25 cellular contexts compared by ENCODE assay signal in the genomic region with DNA sequence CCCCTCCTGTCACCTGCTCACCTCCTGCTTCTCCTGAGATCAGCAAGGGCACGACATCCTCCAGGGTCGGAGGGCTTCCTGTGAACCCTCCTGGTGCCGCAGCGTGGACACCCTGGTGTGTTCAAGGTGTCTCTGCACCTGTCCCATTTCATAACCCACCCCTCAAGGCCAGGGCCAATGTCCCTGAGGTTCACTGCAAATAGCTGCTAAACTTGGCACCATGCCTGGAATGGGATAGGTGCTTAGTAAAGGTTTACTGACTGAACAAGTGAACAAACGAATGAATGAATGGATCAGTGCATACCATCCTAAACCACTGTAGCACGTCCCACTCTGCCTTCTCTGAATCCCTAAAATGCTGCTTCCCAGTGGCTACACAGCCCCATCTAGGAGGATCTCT. TPM values are rescaled to one million over a fixed set of nuclear protein-coding genes. Genes with fewer than 3 reads are reported as not detected.
DNase-seq lines count a peak whose midpoint lies in the region; ATAC-seq, FAIRE-seq and TF ChIP-seq lines count a peak whose summit lies in the region.
"Had no signal": no experiment of that assay in that cellular context is flagged by ENCODE, and none has a peak within 500 bp of the region (broad histone marks: within the 10 kb centered on the region; RNA-seq: fewer than 3 reads in every experiment).

No MANE protein-coding gene starts in this region.

- H3K4ac ChIP-seq in H9 (ENCODE audit: low read depth, low read length) = no peak overlapping the region

- peak overlapping the region; percentile 34; the same call in 1 of the 2 replicates for H3K14ac ChIP-seq in H9 (ENCODE audit: insufficient read depth, low read length)

- H2BK20ac ChIP-seq in H9 (ENCODE audit: low read depth, low read length, poor library complexity, severe bottlenecking) = no peak overlapping the region

- FAIRE-seq in HTR-8/SVneo (lab: Jason Lieb, UNC) (peak; percentile 16), HepG2 (lab: Jason Lieb, UNC) (no peak), GM12892 (lab: Jason Lieb, UNC) (no peak)
- FAIRE-seq: GM12878, RCC 7860 had no signal

- H3K4me1 Mint-ChIP-seq in H9 = peaks cover 25 to 27% of the 10 kb centered on the region in 2 experiments

- no peak overlapping the region for H4K5ac ChIP-seq in H9 (ENCODE audit: insufficient read length, low read depth, low read length)

- H3K27me3 Mint-ChIP-seq in H9 (ENCODE audit: low read depth) = peaks cover 6% of the 10 kb centered on the region
- H3K27me3 Mint-ChIP-seq: IgD-negative memory B cell had no signal

- no peak for TF ChIP-seq CTCF in H9 (conservative IDR thresholded peaks at IDR 0.05)
- no peak for TF ChIP-seq CTCF in body of pancreas (IDR thresholded peaks at IDR 0.05)
- TF ChIP-seq CTCF in HepG2 (CRISPR knock-in tag; IDR thresholded peaks at IDR 0.05) = no peak

- no peak overlapping the region for H2BK5ac ChIP-seq in H9 (ENCODE audit: insufficient read length, low read length)

- no peak overlapping the region for H4K8ac ChIP-seq in H9 (replicated peaks; ENCODE audit: insufficient read length, low read depth, low read length)

- no peak for DNase-seq in H9
- DNase-seq in HTR-8/SVneo (ENCODE audit: insufficient read length, low spot score) = no peak
- peak in 3 of 4 donors; percentile 21 to 48 (median 36) for DNase-seq in body of pancreas
- peak; percentile 61 for DNase-seq in HepG2 (ENCODE audit: low spot score)
- no peak for DNase-seq in pons (ENCODE audit: low spot score)
- DNase-seq in NCI-H446 (lab: John Stamatoyannopoulos, UW) = no peak
- DNase-seq in GM12892 (ENCODE audit: insufficient read length) = no peak
- DNase-seq: ACHN; CD4-positive, alpha-beta T cell; COR-L47; DND-41; Kasumi-1; NCI-H1417 treated with DMSO at 0.1 percent for 48 hours; NCI-H187; NCI-H2107; NCI-H510A treated with DMSO at 0.1 percent for 48 hours had no signal

- no peaks in the 10 kb centered on the region for H3K36me3 Mint-ChIP-seq in H9 (ENCODE audit: insufficient read depth in 1 of 3, low read depth in 3 of 3)

- H2BK120ac ChIP-seq in H9 (ENCODE audit: low read depth, low read length, poor library complexity, severe bottlenecking) = no peak overlapping the region

- H3K4me1 ChIP-seq in H9 (ENCODE audit: insufficient read depth, low read length) (0 out of 2 replicates have a peak, but pooled peaks cover 4% of the 10 kb centered on the region), body of pancreas (peaks cover 24% of the 10 kb centered on the region), HepG2 (ENCODE audit: insufficient read depth, low read length) (peaks cover 10% of the 10 kb centered on the region; the same call in 1 of the 2 replicates)
- H3K4me1 ChIP-seq: HAP-1, SJSA1 had no signal

- no peaks in the 10 kb centered on the region for H3K79me1 ChIP-seq in H9 (ENCODE audit: insufficient read depth, low read depth, low read length, poor library complexity, severe bottlenecking)

- H3K79me2 ChIP-seq in H9 (ENCODE audit: insufficient read depth, low read length) (no peaks in the 10 kb centered on the region), HepG2 (ENCODE audit: insufficient read depth, low read length) (no peaks in the 10 kb centered on the region)

- no TSS peak for BruUV-seq in HepG2 (replicated peaks; lab: Mats Ljungman, UMichigan)

- peak overlapping the region in 1 of 3 experiments; percentile 25; a peak in 1 of 7 replicates for H3K27ac Mint-ChIP-seq in H9
- H3K27ac Mint-ChIP-seq: CD4-positive, alpha-beta T cell had no signal

- no peaks in the 10 kb centered on the region for H3K23me2 ChIP-seq in H9 (ENCODE audit: insufficient read length, low read depth, low read length, poor library complexity, severe bottlenecking)

- H3K9me3 Mint-ChIP-seq in H9 = no peaks in the 10 kb centered on the region; a peak in 1 of 5 replicates
- H3K9me3 Mint-ChIP-seq: CD4-positive, alpha-beta T cell; IgD-negative memory B cell had no signal

- no peak overlapping the region for H2AFZ ChIP-seq in H9 (ENCODE audit: low read length)
- H2AFZ ChIP-seq in HepG2 (ENCODE audit: low read length) = no peak overlapping the region

- H2BK12ac ChIP-seq in H9 (ENCODE audit: insufficient read length, low read depth, low read length) = no peak overlapping the region

- CTCF ChIA-PET in HepG2 (lab: Yijun Ruan, JAX; ENCODE audit: low intra/inter-chr PET ratio, low total read pairs) = no interaction called here

- WGBS in H9 (ENCODE audit: extremely low coverage, insufficient read length, low lambda C conversion rate) = no CpG with 5 or more reads among the region's 6 CpGs
- 38 to 39% methylated on average over 6 of the region's 6 CpGs for WGBS in body of pancreas, 2 donors
- WGBS in HepG2 (ENCODE audit: low lambda C conversion rate) = 64% methylated on average over 6 of the region's 6 CpGs

- TF ChIP-seq RAD21 in HepG2 (CRISPR knock-in tag; IDR thresholded peaks at IDR 0.05) = no peak

- no peak for ATAC-seq in body of pancreas
- peak; percentile 16; the same call in 1 of the 3 replicates for ATAC-seq in HepG2
- no peak for ATAC-seq in HG02870 (IDR thresholded peaks at IDR 0.05; ENCODE audit: unreplicated experiment)
- ATAC-seq: Right ventricle myocardium inferior had no signal

- H4K91ac ChIP-seq in H9 (ENCODE audit: insufficient read length, low read depth, low read length) = no peak overlapping the region

- intact Hi-C loops in body of pancreas (cut with DNase I) = no loop called here
- intact Hi-C loops in HepG2 (cut with micrococcal nuclease; ENCODE audit: unreplicated experiment) = no loop called here

- no peak overlapping the region; a peak in 1 of 5 replicates for H3K4me3 Mint-ChIP-seq in H9
- H3K4me3 Mint-ChIP-seq: CD4-positive, alpha-beta T cell; IgD-negative memory B cell had no signal

- no peak overlapping the region for H3K27ac ChIP-seq in H9 (ENCODE audit: insufficient read length, low read depth, low read length)
- H3K27ac ChIP-seq in body of pancreas = no peak overlapping the region
- H3K27ac ChIP-seq in HepG2 (ENCODE audit: extremely low read length, insufficient read depth, low read length) = no peak overlapping the region
- H3K27ac ChIP-seq: BLaER1, SJSA1 had no signal

- no peak overlapping the region for H3K4me2 ChIP-seq in H9 (ENCODE audit: insufficient read depth, insufficient read length, low read length)
- H3K4me2 ChIP-seq in HepG2 (ENCODE audit: low read depth, low read length) = no peak overlapping the region
- H3K4me2 ChIP-seq: BLaER1 had no signal

- H3K18ac ChIP-seq in H9 (ENCODE audit: insufficient read length, low read depth, low read length) = no peak overlapping the region

- H3T11ph ChIP-seq in H9 (ENCODE audit: low read length) = no peak overlapping the region

- H2AK5ac ChIP-seq in H9 (ENCODE audit: insufficient read length, low read length) = no peak overlapping the region

- TF ChIP-seq EP300 in HepG2 (IDR thresholded peaks at IDR 0.05; ENCODE audit: low read depth in 2 of 2, low read length in 2 of 2) = no peak
- TF ChIP-seq EP300 in HepG2 (CRISPR knock-in tag; IDR thresholded peaks at IDR 0.05; ENCODE audit: borderline replicate concordance) = no peak

- no peak overlapping the region for H3K23ac ChIP-seq in H9 (ENCODE audit: insufficient read length, low read depth, low read length)

- no peak overlapping the region for H2BK15ac ChIP-seq in H9 (ENCODE audit: low read depth, low read length)

- TF ChIP-seq POLR2A in body of pancreas (IDR thresholded peaks at IDR 0.05) = no peak
- no peak for TF ChIP-seq POLR2A in HepG2 (IDR thresholded peaks at IDR 0.05; ENCODE audit: insufficient read depth in 1 of 2, low read depth in 2 of 2, low read length in 2 of 2)
- TF ChIP-seq POLR2A in GM12892 (IDR thresholded peaks at IDR 0.05; ENCODE audit: low read depth, low read length) = no peak

- POLR2A ChIA-PET in HepG2 (lab: Yijun Ruan, JAX) = no interaction called here

- H3K56ac ChIP-seq in H9 (ENCODE audit: insufficient read length, low read depth, low read length) = no peak overlapping the region

- H3K9ac ChIP-seq in H9 (ENCODE audit: extremely low read depth, insufficient read length, low read length) (no peak overlapping the region), HepG2 (ENCODE audit: insufficient read depth, low read depth, low read length) (no peak overlapping the region)
- H3K9ac ChIP-seq: BLaER1 had no signal

- H4K20me1 ChIP-seq in H9 (ENCODE audit: control insufficient read depth, insufficient read depth, insufficient read length) (no peaks in the 10 kb centered on the region), HepG2 (ENCODE audit: insufficient read depth, low read length) (no peaks in the 10 kb centered on the region)
- H4K20me1 ChIP-seq: BLaER1 had no signal

- H3K36me3 ChIP-seq in body of pancreas (replicated peaks in 1 of 2; ENCODE audit: insufficient read depth in 1 of 2, low read depth in 2 of 2) (no peaks in the 10 kb centered on the region), HepG2 (replicated peaks in 1 of 2; ENCODE audit: control insufficient read depth in 1 of 2, insufficient read depth in 2 of 2, low read length in 2 of 2) (no peaks in the 10 kb centered on the region)
- H3K36me3 ChIP-seq: BLaER1, HAP-1, SJSA1 had no signal

- H3K9me3 ChIP-seq in H9 (ENCODE audit: control insufficient read depth, low read depth, low read length) = no peaks in the 10 kb centered on the region
- H3K9me3 ChIP-seq in body of pancreas = no peaks in the 10 kb centered on the region
- H3K9me3 ChIP-seq in HepG2 (ENCODE audit: low read length) = no peaks in the 10 kb centered on the region
- H3K9me3 ChIP-seq: BLaER1, HAP-1, SJSA1 had no signal

- no peaks in the 10 kb centered on the region for H3K27me3 ChIP-seq in H9 (ENCODE audit: insufficient read depth, low read length)
- H3K27me3 ChIP-seq in body of pancreas = no peaks in the 10 kb centered on the region
- no peaks in the 10 kb centered on the region for H3K27me3 ChIP-seq in HepG2 (ENCODE audit: control insufficient read depth in 1 of 2, insufficient read depth in 2 of 2, low read length in 2 of 2)
- H3K27me3 ChIP-seq: BLaER1, SJSA1 had no signal

- H3K4me3 ChIP-seq in body of pancreas = no peak overlapping the region
- H3K4me3 ChIP-seq in HepG2 (replicated peaks in 1 of 3; ENCODE audit: insufficient read depth in 1 of 3, low read depth in 2 of 3, low read length in 3 of 3) = no peak overlapping the region
- H3K4me3 ChIP-seq: BLaER1, GM12878, HAP-1, SJSA1 had no signal

- in situ Hi-C loops in HepG2 (cut with HindIII; ENCODE audit: extremely low pct_ligation_motif_present, low pct_unique_long_range_greater_than_20kb) = no loop called here

RNA-seq across cellular contexts. Expression of gene SIRPA, which starts 35.0 kb away (rescaled TPM):
- total RNA-seq in H9 (2021) (5.8 and 6.0 TPM in 2 replicates), body of pancreas (10 to 100 TPM; 15.0 to 20.1 TPM), HepG2 (2016; rRNA removed; fragmentation: Illumina TruSeq; extraction: Trizol) (13.1 and 17.6 TPM in 2 replicates)
- total RNA-seq in HepG2 (2016; cell fraction: cytosol; rRNA removed; fragmentation: Illumina TruSeq; extraction: Trizol; ENCODE audit: low read depth) = 7.1 and 7.6 TPM in 2 replicates
- 12.0 and 17.3 TPM in 2 replicates for total RNA-seq in HepG2 (2016; cell fraction: insoluble cytoplasmic fraction; rRNA removed; fragmentation: Illumina TruSeq; extraction: Trizol)
- total RNA-seq in HepG2 (2016; cell fraction: membrane; rRNA removed; fragmentation: Illumina TruSeq; extraction: Trizol) = 23.3 and 25.2 TPM in 2 replicates
- total RNA-seq in HepG2 (2016; cell fraction: nucleus; rRNA removed; fragmentation: Illumina TruSeq; extraction: Trizol) = 17.5 and 21.7 TPM in 2 replicates
- polyA plus RNA-seq in HepG2 (2011; rRNA removed) = 6.8 and 7.2 TPM in 2 replicates
- 5.4 and 6.5 TPM in 2 replicates for polyA plus RNA-seq in HepG2 (2011; cell fraction: cytosol; rRNA removed)
- polyA plus RNA-seq in HepG2 (2011; cell fraction: nucleus; rRNA removed) = 9.1 and 9.3 TPM in 2 replicates
- 2.7 and 4.8 TPM in 2 replicates for polyA plus RNA-seq in HepG2 (2012)
- polyA plus RNA-seq in HepG2 (2016; cell fraction: cytosol; fragmentation: Illumina TruSeq; extraction: Trizol; ENCODE audit: low read depth) = 20.1 and 21.9 TPM in 2 replicates
- polyA plus RNA-seq in HepG2 (2016; cell fraction: insoluble cytoplasmic fraction; fragmentation: Illumina TruSeq; extraction: Trizol; ENCODE audit: low read depth) = 23.3 and 30.2 TPM in 2 replicates
- polyA plus RNA-seq in HepG2 (2016; cell fraction: membrane; fragmentation: Illumina TruSeq; extraction: Trizol; ENCODE audit: low read depth) = 44.9 and 45.6 TPM in 2 replicates
- 53.5 and 55.1 TPM in 2 replicates for polyA plus RNA-seq in HepG2 (2016; cell fraction: nucleus; fragmentation: Illumina TruSeq; extraction: Trizol; ENCODE audit: insufficient read depth, low read depth)
- 0.05 and 6.2 TPM in 2 replicates for polyA minus RNA-seq in HepG2 (2011; rRNA and poly(A)+ RNA removed; ENCODE audit: low replicate concordance)
- 2.5 and 3.8 TPM in 2 replicates for polyA minus RNA-seq in HepG2 (2011; cell fraction: cytosol; rRNA and poly(A)+ RNA removed)
- polyA minus RNA-seq in HepG2 (2011; cell fraction: nucleus; rRNA and poly(A)+ RNA removed) = 2.4 and 2.6 TPM in 2 replicates
- polyA plus RNA-seq in GM12892 (2012; ENCODE audit: missing spikeins) = 4.3 TPM
- total RNA-seq: OCI-LY7 had no signal

Comparison
In these comparisons a context has a peak if more than half of its experiments do, and no peak if none do; other contexts are left out.
1. DNase-seq: peak in body of pancreas (3 of 4) and HepG2 (single experiment); none in H9 (single experiment), HTR-8/SVneo (single experiment), pons (single experiment), NCI-H446 (0 of 2) and GM12892 (single experiment).